Comparison of ENCODE assay signal across 25 cellular contexts in the genomic region with DNA sequence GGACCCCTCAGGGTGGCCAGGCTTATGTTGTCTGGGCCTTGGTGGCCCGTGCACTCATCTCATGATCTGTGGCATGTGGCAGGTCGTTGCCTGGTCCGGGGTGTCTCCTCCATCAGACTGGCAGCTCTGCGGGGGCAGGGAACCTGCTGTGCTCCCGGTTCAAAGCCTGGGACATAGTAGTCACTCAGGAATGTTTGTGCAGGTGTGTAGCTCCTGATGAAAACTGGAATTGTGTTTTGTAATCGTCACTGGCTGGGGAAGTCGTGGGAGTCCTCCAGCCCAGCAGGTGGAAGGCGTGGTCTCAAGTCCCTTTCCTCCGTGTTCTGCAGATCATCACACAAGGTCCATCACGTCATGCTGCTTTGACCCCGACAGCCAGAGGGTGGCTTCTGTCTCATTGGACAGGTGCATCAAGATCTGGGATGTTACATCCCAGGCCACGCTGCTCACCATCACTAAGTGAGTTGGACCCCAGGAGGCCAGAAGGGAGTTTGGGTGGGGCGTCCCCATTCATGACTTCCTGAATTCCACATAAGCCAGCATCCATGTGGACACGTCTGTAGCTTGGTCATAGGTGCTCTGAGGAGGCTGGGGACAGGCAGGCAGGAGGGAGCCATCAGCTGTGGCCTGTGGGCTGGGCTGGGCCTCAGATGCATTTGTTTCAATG. TPM values are rescaled to one million over a fixed set of nuclear protein-coding genes. Genes with fewer than 3 reads are reported as not detected.
"Had no signal": no experiment of that assay in that cellular context is flagged by ENCODE, and none has a peak within 500 bp of the region (broad histone marks: within the 10 kb centered on the region; RNA-seq: fewer than 3 reads in every experiment).

No MANE protein-coding gene starts in this region.

- H3K9me3 ChIP-seq: ascending aorta, colonic mucosa, lower lobe of right lung, sigmoid colon, spleen, thyroid gland had no signal

- H3K27me3 Mint-ChIP-seq: central memory CD8-positive, alpha-beta T cell; natural killer cell treated with Interleukin-12 subunit alpha and Interleukin-12 subunit beta and Interleukin-15 and Interleukin-18, amount 100 ng/mL, for 72 hours had no signal

- H3K9me3 Mint-ChIP-seq: activated naive CD4-positive, alpha-beta T cell treated with anti-CD3 and anti-CD28 coated beads, Interleukin-2, amount 10 ng/mL, durations not matched to agents 7 days and 5 days; activated T-cell treated with anti-CD3 and anti-CD28 coated beads, Interleukin-2, amount 50 U/mL, for 4 hours; central memory CD8-positive, alpha-beta T cell; natural killer cell treated with Interleukin-12 subunit alpha and Interleukin-12 subunit beta and Interleukin-15 and Interleukin-18, amount 100 ng/mL, for 72 hours had no signal

- ATAC-seq: activated CD4-positive, CD25-positive, alpha-beta regulatory T cell treated with anti-CD3 and anti-CD28 coated beads, Interleukin-2, amount 50 U/mL, for 24 hours; activated T-cell treated with anti-CD3 and anti-CD28 coated beads, Interleukin-2, amount 50 U/mL, for 4 hours; lower lobe of right lung; natural killer cell treated with Interleukin-12 subunit alpha and Interleukin-12 subunit beta and Interleukin-15 and Interleukin-18, amount 100 ng/mL, for 72 hours had no signal

- DNase-seq: activated CD4-positive, alpha-beta T cell treated with anti-CD3 and anti-CD28 coated beads, Interleukin-2, amount 50 U/mL, for 1 hour; activated CD8-positive, alpha-beta memory T cell treated with anti-CD3 and anti-CD28 coated beads, Interleukin-2, amount 50 U/mL, for 4 hours; activated naive CD4-positive, alpha-beta T cell treated with anti-CD3 and anti-CD28 coated beads, Interleukin-2, amount 10 ng/mL, durations not matched to agents 7 days and 5 days; activated T-cell treated with anti-CD3 and anti-CD28 coated beads, Interleukin-2, amount 50 U/mL, for 4 hours; colonic mucosa; erythroblast; foreskin melanocyte; glutamatergic neuron; hypothalamus; islet precursor cell; lower lobe of right lung; nucleus accumbens; sigmoid colon; spleen; stimulated activated CD4-positive, alpha-beta T cell treated with anti-CD3 and anti-CD28 coated beads, Interleukin-4, amount 100 ng/mL, for 4 hours; stimulated activated naive CD4-positive, alpha-beta T cell; thyroid gland had no signal

- H3K4me3 Mint-ChIP-seq: activated naive CD4-positive, alpha-beta T cell treated with anti-CD3 and anti-CD28 coated beads, Interleukin-2, amount 10 ng/mL, durations not matched to agents 7 days and 5 days; activated T-cell treated with anti-CD3 and anti-CD28 coated beads, Interleukin-2, amount 50 U/mL, for 4 hours; central memory CD8-positive, alpha-beta T cell; natural killer cell treated with Interleukin-12 subunit alpha and Interleukin-12 subunit beta and Interleukin-15 and Interleukin-18, amount 100 ng/mL, for 72 hours had no signal

- H3K27ac ChIP-seq: ascending aorta, colonic mucosa, lower lobe of right lung, sigmoid colon, spleen, thyroid gland had no signal

- H3K4me1 ChIP-seq: ascending aorta, colonic mucosa, lower lobe of right lung, sigmoid colon, spleen, thyroid gland had no signal

- FAIRE-seq: urothelium cell line had no signal

- H3K4me1 Mint-ChIP-seq: activated naive CD4-positive, alpha-beta T cell treated with anti-CD3 and anti-CD28 coated beads, Interleukin-2, amount 10 ng/mL, durations not matched to agents 7 days and 5 days had no signal

- H3K27me3 ChIP-seq: ascending aorta, colonic mucosa, sigmoid colon, spleen, thyroid gland had no signal

- H3K27ac Mint-ChIP-seq: activated naive CD4-positive, alpha-beta T cell treated with anti-CD3 and anti-CD28 coated beads, Interleukin-2, amount 10 ng/mL, durations not matched to agents 7 days and 5 days; natural killer cell treated with Interleukin-12 subunit alpha and Interleukin-12 subunit beta and Interleukin-15 and Interleukin-18, amount 100 ng/mL, for 72 hours had no signal

- H3K36me3 ChIP-seq: ascending aorta, colonic mucosa, lower lobe of right lung, sigmoid colon, spleen, thyroid gland had no signal

- H3K4me3 ChIP-seq: ascending aorta, colonic mucosa, lower lobe of right lung, sigmoid colon, spleen, thyroid gland had no signal

- H3K36me3 Mint-ChIP-seq: activated naive CD4-positive, alpha-beta T cell treated with anti-CD3 and anti-CD28 coated beads, Interleukin-2, amount 10 ng/mL, durations not matched to agents 7 days and 5 days; natural killer cell treated with Interleukin-12 subunit alpha and Interleukin-12 subunit beta and Interleukin-15 and Interleukin-18, amount 100 ng/mL, for 72 hours had no signal

RNA-seq across cellular contexts. Expression of a gene that starts 19.1 kb away (rescaled TPM):
- total RNA-seq: activated T-cell treated with anti-CD3 and anti-CD28 coated beads, Interleukin-2, amount 50 U/mL, for 4 hours; ascending aorta; colonic mucosa; lower lobe of right lung; mesenteric fat pad; natural killer cell treated with Interleukin-12 subunit alpha and Interleukin-12 subunit beta and Interleukin-15 and Interleukin-18, amount 100 ng/mL, for 72 hours; renal cortical epithelial cell; sigmoid colon; spleen; subcutaneous adipose tissue; thyroid gland had no signal
- polyA plus RNA-seq: sigmoid colon had no signal

RNA-seq across cellular contexts. Expression of a gene that starts 43.1 kb away (rescaled TPM):
- total RNA-seq: natural killer cell treated with Interleukin-12 subunit alpha and Interleukin-12 subunit beta and Interleukin-15 and Interleukin-18, amount 100 ng/mL, for 72 hours had no signal
